Comparison of ENCODE assay signal across 8 cellular contexts in genomic region chr1:155136728-155137127, GRCh38. TPM values are rescaled to one million over a fixed set of nuclear protein-coding genes. Genes with fewer than 3 reads are reported as not detected.
DNase-seq lines count a peak whose midpoint lies in the region; TF ChIP-seq lines count a peak whose summit lies in the region.

No MANE protein-coding gene starts in this region.

- H3K4me3 ChIP-seq in fibroblast of mammary gland (ENCODE audit: control insufficient read depth, low read depth, low read length) (peak overlapping the region; percentile 51), skeletal muscle cell (ENCODE audit: low read depth, low read length) (peak overlapping the region; percentile 79)

- DNase-seq in DMS53 (lab: John Stamatoyannopoulos, UW) (peak; percentile 45), DMS53 treated with DMSO at 0.1 percent for 48 hours (lab: John Stamatoyannopoulos, UW; ENCODE audit: unreplicated experiment) (no peak), fibroblast of mammary gland (ENCODE audit: low read depth) (no peak), skeletal muscle cell (ENCODE audit: low read depth) (no peak), ureter (ENCODE audit: low spot score) (no peak), NOMO-1 treated with dmso at 0.1 percent for 144 hours (lab: John Stamatoyannopoulos, UW; ENCODE audit: unreplicated experiment) (no peak)
- DNase-seq in effector CD4-positive, alpha-beta T cell = no peak

- peak overlapping the region; percentile 100 for H3K27ac ChIP-seq in VCaP

- no peak for TF ChIP-seq CTCF in VCaP (conservative IDR thresholded peaks at IDR 0.05)
- no peak for TF ChIP-seq CTCF in fibroblast of mammary gland (conservative IDR thresholded peaks at IDR 0.05; ENCODE audit: control insufficient read depth, insufficient read depth, low read depth, low read length)

RNA-seq across cellular contexts. Expression of gene SLC50A1, which starts 1.1 kb away (rescaled TPM):
- 63.4 TPM for total RNA-seq in ureter

RNA-seq across cellular contexts. Expression of gene DPM3, which starts 3.6 kb away (rescaled TPM):
- 75.4 TPM for total RNA-seq in ureter

RNA-seq across cellular contexts. Expression of gene EFNA1, which starts 9.1 kb away (rescaled TPM):
- total RNA-seq in ureter = 111 TPM

RNA-seq across cellular contexts. Expression of gene KRTCAP2, which starts 36.4 kb away (rescaled TPM):
- 293 TPM for total RNA-seq in ureter

RNA-seq across cellular contexts. Expression of gene TRIM46, which starts 36.9 kb away (rescaled TPM):
- 1.6 TPM for total RNA-seq in ureter
